10 cellular contexts compared by ENCODE assay signal in genomic region chr11:18615628-18616392, GRCh38. TPM values are rescaled to one million over a fixed set of nuclear protein-coding genes. Genes with fewer than 3 reads are reported as not detected.
DNase-seq lines count a peak whose midpoint lies in the region; ATAC-seq, FAIRE-seq and TF ChIP-seq lines count a peak whose summit lies in the region.
"Had no signal": no experiment of that assay in that cellular context is flagged by ENCODE, and none has a peak within 500 bp of the region (broad histone marks: within the 10 kb centered on the region; RNA-seq: fewer than 3 reads in every experiment).

No MANE protein-coding gene starts in this region.

- no peak for FAIRE-seq in pancreas (lab: Jason Lieb, UNC)

- peaks cover 36% of the 10 kb centered on the region for H3K4me1 Mint-ChIP-seq in chondrocyte (ENCODE audit: low read depth)

- peak overlapping the region; percentile 13 for H3K27ac Mint-ChIP-seq in chondrocyte (ENCODE audit: unreplicated experiment)

- H3K27me3 Mint-ChIP-seq in chondrocyte (ENCODE audit: low read depth): no peaks in the 10 kb centered on the region

- H3K36me3 Mint-ChIP-seq in chondrocyte (ENCODE audit: low read depth): peaks cover 18% of the 10 kb centered on the region

- H3K27me3 ChIP-seq in heart right ventricle (no peaks in the 10 kb centered on the region), pancreas (no peaks in the 10 kb centered on the region)

- no peak for DNase-seq in chondrocyte (ENCODE audit: low spot score)
- no peak for DNase-seq in SW480 (ENCODE audit: low spot score)
- DNase-seq in heart right ventricle: no peak
- no peak for DNase-seq in kidney tubule cell (ENCODE audit: low spot score)
- DNase-seq in pancreas: no peak
- DNase-seq: T-helper 9 cell had no signal

- H3K4me1 ChIP-seq in heart right ventricle (peaks cover 4 to 53% (median 19%) of the 10 kb centered on the region in 9 donors), pancreas (peaks cover 4 to 18% (median 16%) of the 10 kb centered on the region in 3 donors)

- no peak overlapping the region for H3K4me3 Mint-ChIP-seq in chondrocyte (ENCODE audit: unreplicated experiment)

- peaks cover 0 to 58% (median 29%) of the 10 kb centered on the region in 9 donors for H3K36me3 ChIP-seq in heart right ventricle
- peaks cover 3 to 46% (median 16%) of the 10 kb centered on the region in 3 donors for H3K36me3 ChIP-seq in pancreas

- H3K4me3 ChIP-seq in heart right ventricle (no peak overlapping the region), pancreas (no peak overlapping the region)

- intact Hi-C loops in heart right ventricle (cut with DNase I): no loop called here
- intact Hi-C loops in pancreas (cut with DNase I): no loop called here

- no peaks in the 10 kb centered on the region for H3K9me3 Mint-ChIP-seq in chondrocyte (ENCODE audit: low read depth)

- 94 to 95% methylated on average over 11 of the region's 11 CpGs for WGBS in heart right ventricle, 2 donors
- 91 to 93% methylated on average over 11 of the region's 11 CpGs for WGBS in pancreas, 2 donors

- H3K9me3 ChIP-seq in heart right ventricle (no peaks in the 10 kb centered on the region), pancreas (no peaks in the 10 kb centered on the region)

- no peak for TF ChIP-seq CTCF in chondrocyte (IDR thresholded peaks at IDR 0.05)
- TF ChIP-seq CTCF in heart right ventricle (IDR thresholded peaks at IDR 0.05): no peak
- TF ChIP-seq CTCF in pancreas (IDR thresholded peaks at IDR 0.05): no peak

- ATAC-seq in GM18502 (IDR thresholded peaks at IDR 0.05; ENCODE audit: poor library complexity, unreplicated experiment): peak; percentile 95
- ATAC-seq in GM21619 (IDR thresholded peaks at IDR 0.05; ENCODE audit: unreplicated experiment): peak; percentile 92
- peak; percentile 80 for ATAC-seq in HG03575 (IDR thresholded peaks at IDR 0.05; ENCODE audit: extremely low read depth, insufficient number of reproducible peaks, low FRiP score, unreplicated experiment)
- no peak for ATAC-seq in heart right ventricle
- no peak for ATAC-seq in pancreas

- H3K27ac ChIP-seq in heart right ventricle: no peak overlapping the region
- no peak overlapping the region for H3K27ac ChIP-seq in pancreas

RNA-seq across cellular contexts. Expression of gene MISFA, which starts 16.2 kb away (rescaled TPM):
- total RNA-seq in chondrocyte: 2.2 to 4.6 TPM (median 4.1 TPM) in 3 replicates
- 10 to 100 TPM in 6 of 10 donors, 1 to 10 TPM in 4; 7.1 to 16.6 (median 10.8) TPM for total RNA-seq in heart right ventricle
- polyA plus RNA-seq in heart right ventricle: 10 to 100 TPM in 1 of 2 donors, 1 to 10 TPM in 1; 1.7 to 18.4 TPM
- 1 to 10 TPM in 4 of 6 donors, under 1 TPM in 2; 0.63 to 4.1 (median 1.4) TPM for total RNA-seq in pancreas
- 1 to 10 TPM; 1.2 to 3.4 TPM for polyA plus RNA-seq in pancreas
- total RNA-seq: glomerular endothelial cell had no signal

RNA-seq across cellular contexts. Expression of gene SPTY2D1, which starts 18.3 kb away (rescaled TPM):
- total RNA-seq in chondrocyte: 19.6 to 23.3 TPM (median 20.4 TPM) in 3 replicates
- 10 to 100 TPM in 6 of 10 donors, 1 to 10 TPM in 4; 7.3 to 18.8 (median 10.2) TPM for total RNA-seq in heart right ventricle
- 1 to 10 TPM; 1.9 to 3.5 TPM for polyA plus RNA-seq in heart right ventricle
- total RNA-seq in pancreas: 10 to 100 TPM in 2 of 6 donors, 1 to 10 TPM in 4; 6.2 to 13.6 (median 8.5) TPM
- polyA plus RNA-seq in pancreas: 1 to 10 TPM; 1.7 to 4.0 TPM

RNA-seq across cellular contexts. Expression of gene UEVLD, which starts 27.3 kb away (rescaled TPM):
- total RNA-seq in chondrocyte (21.2 to 26.7 TPM (median 21.4 TPM) in 3 replicates), heart right ventricle (10 to 100 TPM; 13.7 to 25.8 (median 18.6) TPM), pancreas (10 to 100 TPM in 2 of 6 donors, 1 to 10 TPM in 4; 6.8 to 11.2 (median 8.4) TPM)
- polyA plus RNA-seq in heart right ventricle (1 to 10 TPM; 5.6 to 7.1 TPM), pancreas (1 to 10 TPM; 3.3 to 5.4 TPM)

Comparison
In these comparisons a context has a peak if more than half of its experiments do, and no peak if none do; other contexts are left out.
1. ATAC-seq: peak in GM18502 (single experiment), GM21619 (single experiment) and HG03575 (single experiment); none in heart right ventricle (0 of 8) and pancreas (0 of 4).